In genomic region chr19:1884291-1884718, GRCh38 we compare ENCODE assay signal across 8 cellular contexts. TPM values are rescaled to one million over a fixed set of nuclear protein-coding genes. Genes with fewer than 3 reads are reported as not detected.
DNase-seq lines count a peak whose midpoint lies in the region; ATAC-seq and TF ChIP-seq lines count a peak whose summit lies in the region.

No MANE protein-coding gene starts in this region.

- ATAC-seq in naive B cell (ENCODE audit: low read depth in 2 of 2) (no peak), HG03520 (IDR thresholded peaks at IDR 0.05; ENCODE audit: unreplicated experiment) (no peak)

- no peaks in the 10 kb centered on the region for H3K27me3 ChIP-seq in BLaER1
- no peaks in the 10 kb centered on the region for H3K27me3 ChIP-seq in OCI-LY3 (ENCODE audit: low read depth, low read length)

- peak overlapping the region; percentile 87 to 99 (median 97) for H3K4me3 Mint-ChIP-seq in naive B cell

- H3K27ac Mint-ChIP-seq in naive B cell: peak overlapping the region; percentile 87 to 98 (median 95)

- H3K79me2 ChIP-seq in OCI-LY3 (ENCODE audit: low read length): peaks cover 47% of the 10 kb centered on the region

- H3K4me3 ChIP-seq in BLaER1 (peak overlapping the region; percentile 99), OCI-LY3 (ENCODE audit: low read length) (peak overlapping the region; percentile 96)

- H3K36me3 ChIP-seq in BLaER1 (peaks cover 12% of the 10 kb centered on the region), OCI-LY3 (replicated peaks; ENCODE audit: low read depth, low read length) (no peaks in the 10 kb centered on the region)

- H3K9ac ChIP-seq in BLaER1 (peak overlapping the region; percentile 96), OCI-LY3 (ENCODE audit: low read length) (peak overlapping the region; percentile 87)

- peaks cover 69% of the 10 kb centered on the region for H3K4me1 ChIP-seq in BLaER1
- peaks cover 23% of the 10 kb centered on the region for H3K4me1 ChIP-seq in OCI-LY3 (ENCODE audit: low read length)

- H4K20me1 ChIP-seq in BLaER1 (peaks cover 42% of the 10 kb centered on the region), OCI-LY3 (ENCODE audit: insufficient read depth, low read length) (peaks cover 32% of the 10 kb centered on the region)

- H3K4me2 ChIP-seq in BLaER1: peak overlapping the region; percentile 99
- peak overlapping the region; percentile 79 for H3K4me2 ChIP-seq in OCI-LY3 (ENCODE audit: low read length)

- H3K9me3 ChIP-seq in BLaER1: no peaks in the 10 kb centered on the region
- H3K9me3 ChIP-seq in OCI-LY3 (ENCODE audit: insufficient read depth, low read length): no peaks in the 10 kb centered on the region

- no peaks in the 10 kb centered on the region for H3K36me3 Mint-ChIP-seq in naive B cell

- no peak for TF ChIP-seq CTCF in OCI-LY3 (IDR thresholded peaks at IDR 0.05; ENCODE audit: low read depth, low read length)

- H3K27ac ChIP-seq in BLaER1 (peak overlapping the region; percentile 92), OCI-LY3 (ENCODE audit: low read length) (no peak overlapping the region)

- peaks cover 34 to 41% (median 38%) of the 10 kb centered on the region in 3 donors for H3K4me1 Mint-ChIP-seq in naive B cell

- peak; percentile 9 for DNase-seq in cerebellum (ENCODE audit: low spot score)
- no peak for DNase-seq in naive B cell
- DNase-seq in DMS114 treated with DMSO at 0.1 percent for 48 hours (lab: John Stamatoyannopoulos, UW; ENCODE audit: unreplicated experiment): no peak
- no peak for DNase-seq in ACHN
- DNase-seq in HuH-7.5 (ENCODE audit: low spot score): no peak

- in situ Hi-C loops in ACHN (cut with HindIII; ENCODE audit: low pct_ligation_motif_present, low pct_unique_long_range_greater_than_20kb, low sequenced_read_pairs): no loop called here

- no peak overlapping the region for H2AFZ ChIP-seq in OCI-LY3 (ENCODE audit: low read depth, low read length)

- H3K9me3 Mint-ChIP-seq in naive B cell: no peaks in the 10 kb centered on the region

- H3K27me3 Mint-ChIP-seq in naive B cell: no peaks in the 10 kb centered on the region

RNA-seq across cellular contexts. Expression of gene ABHD17A, which starts 1.0 kb away (rescaled TPM):
- total RNA-seq in cerebellum: 37.5 TPM
- polyA plus RNA-seq in naive B cell (ENCODE audit: low read depth in 6 of 6): 100 to 1,000 TPM in 1 of 6 donors, 10 to 100 TPM in 5; 59.4 to 113 (median 78.2) TPM

RNA-seq across cellular contexts. Expression of gene ADAT3, which starts 20.9 kb away (rescaled TPM):
- 4.0 TPM for total RNA-seq in cerebellum
- polyA plus RNA-seq in naive B cell (ENCODE audit: low read depth in 6 of 6): 1 to 10 TPM; 1.9 to 6.1 (median 3.6) TPM

RNA-seq across cellular contexts. Expression of gene SCAMP4, which starts 20.9 kb away (rescaled TPM):
- total RNA-seq in cerebellum: 19.6 TPM
- 10 to 100 TPM; 18.9 to 35.1 (median 25.6) TPM for polyA plus RNA-seq in naive B cell (ENCODE audit: low read depth in 6 of 6)

RNA-seq across cellular contexts. Expression of gene KLF16, which starts 20.9 kb away (rescaled TPM):
- total RNA-seq in cerebellum: 2.0 TPM
- polyA plus RNA-seq in naive B cell (ENCODE audit: low read depth in 6 of 6): 1 to 10 TPM in 1 of 6 donors, under 1 TPM in 5; 0.43 to 1.4 (median 0.70) TPM

RNA-seq across cellular contexts. Expression of gene REXO1, which starts 36.0 kb away (rescaled TPM):
- total RNA-seq in cerebellum: 9.8 TPM
- polyA plus RNA-seq in naive B cell (ENCODE audit: low read depth in 6 of 6): 10 to 100 TPM in 1 of 6 donors, 1 to 10 TPM in 4, under 1 TPM in 1; 0.96 to 18.1 (median 5.2) TPM
